1 cellular context compared by ENCODE assay signal in the genomic region with DNA sequence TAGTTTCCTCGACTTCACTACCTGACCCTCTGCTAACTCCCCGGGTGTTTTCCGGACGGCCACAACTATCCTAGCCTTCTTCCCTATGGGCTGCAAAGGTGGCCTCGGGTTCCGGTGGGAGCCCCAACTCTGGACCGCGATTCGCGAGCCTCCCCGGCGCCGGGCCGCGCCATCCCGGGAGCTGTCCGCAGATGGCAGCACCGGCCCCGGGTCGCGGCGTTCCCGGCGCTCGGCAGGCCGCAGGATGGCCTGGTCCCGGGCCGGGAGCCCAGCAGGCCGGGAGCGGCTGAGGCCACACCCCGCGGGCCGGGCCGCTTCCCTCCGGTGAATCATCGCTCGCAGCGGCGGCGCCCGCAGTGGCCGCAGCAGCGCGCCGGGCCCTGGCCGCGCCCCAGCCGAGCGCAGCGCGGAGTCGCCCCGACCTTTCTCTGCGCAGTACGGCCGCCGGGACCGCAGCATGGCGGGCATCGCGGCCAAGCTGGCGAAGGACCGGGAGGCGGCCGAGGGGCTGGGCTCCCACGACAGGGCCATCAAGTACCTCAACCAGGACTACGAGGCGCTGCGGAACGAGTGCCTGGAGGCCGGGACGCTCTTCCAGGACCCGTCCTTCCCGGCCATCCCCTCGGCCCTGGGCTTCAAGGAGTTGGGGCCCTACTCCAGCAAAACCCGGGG.
A peak's percentile ranks its signal among the peaks of the same experiment; 100 is the strongest.
TF ChIP-seq lines count a peak whose summit lies in the region.

A gene (plus strand): TSS at position 356 of the 672 bp plus-strand sequence. CDS start 102 bp downstream, at position 458.

TF ChIP-seq in HepG2, 621 proteins besides CTCF, POLR2A, EP300 and RAD21 (continued from another document and continues in another):
- TF ChIP-seq ATF7-NPFF (CRISPR knock-in tag; IDR thresholded peaks at IDR 0.05; ENCODE audit: low read depth) (peak; percentile 40; the same call in 1 of the 2 replicates), ARHGAP35 (CRISPR knock-in tag; IDR thresholded peaks at IDR 0.05; ENCODE audit: borderline replicate concordance) (no peak), ZNF558 (CRISPR knock-in tag; IDR thresholded peaks at IDR 0.05; ENCODE audit: borderline replicate concordance) (peak; percentile 71; the same call in 1 of the 2 replicates), EEA1 (CRISPR knock-in tag; IDR thresholded peaks at IDR 0.05; ENCODE audit: borderline replicate concordance) (no peak), MAF1 (CRISPR knock-in tag; IDR thresholded peaks at IDR 0.05; ENCODE audit: borderline replicate concordance) (no peak), ZNF607 (CRISPR knock-in tag; IDR thresholded peaks at IDR 0.05; ENCODE audit: borderline replicate concordance) (no peak), FOXA3 (CRISPR knock-in tag; IDR thresholded peaks at IDR 0.05) (peak; percentile 8; the same call in 1 of the 2 replicates), SIX4 (CRISPR knock-in tag; IDR thresholded peaks at IDR 0.05) (no peak), YEATS2 (CRISPR knock-in tag; IDR thresholded peaks at IDR 0.05; ENCODE audit: borderline replicate concordance) (no peak), ZNF543 (CRISPR knock-in tag; IDR thresholded peaks at IDR 0.05) (no peak), ZNF501 (CRISPR knock-in tag; IDR thresholded peaks at IDR 0.05) (no peak), ZNF713 (CRISPR knock-in tag; IDR thresholded peaks at IDR 0.05) (no peak), ZNF724P (CRISPR knock-in tag; IDR thresholded peaks at IDR 0.05; ENCODE audit: borderline replicate concordance) (no peak), FOXA1 (IDR thresholded peaks at IDR 0.05) (no peak), FOXA1 (CRISPR knock-in tag; IDR thresholded peaks at IDR 0.05) (no peak), HNRNPH1 (optimal IDR thresholded peaks at IDR 0.05; ENCODE audit: low read depth, low read length) (no peak), NCOA2 (CRISPR knock-in tag; IDR thresholded peaks at IDR 0.05) (no peak), ZNF652 (CRISPR knock-in tag; IDR thresholded peaks at IDR 0.05; ENCODE audit: borderline replicate concordance, low read depth) (no peak), JUND (CRISPR knock-in tag; IDR thresholded peaks at IDR 0.05) (0 out of 2 replicates have a peak, but pooled peaks have one; percentile 12), TOPORS (CRISPR knock-in tag; IDR thresholded peaks at IDR 0.05) (no peak), SCMH1 (CRISPR knock-in tag; IDR thresholded peaks at IDR 0.05; ENCODE audit: borderline replicate concordance) (no peak), ZNF547 (CRISPR knock-in tag; IDR thresholded peaks at IDR 0.05) (no peak), ZFP41 (CRISPR knock-in tag; IDR thresholded peaks at IDR 0.05; ENCODE audit: borderline replicate concordance) (no peak), HES4 (CRISPR knock-in tag; IDR thresholded peaks at IDR 0.05; ENCODE audit: borderline replicate concordance) (no peak), KLF16 (CRISPR knock-in tag; IDR thresholded peaks at IDR 0.05) (no peak), ZFX (CRISPR knock-in tag; IDR thresholded peaks at IDR 0.05; ENCODE audit: low read depth) (peak; percentile 86), U2AF2 (IDR thresholded peaks at IDR 0.05; ENCODE audit: low read depth, low read length) (no peak), RELA (CRISPR knock-in tag; IDR thresholded peaks at IDR 0.05) (no peak), MIER3 (CRISPR knock-in tag; IDR thresholded peaks at IDR 0.05; ENCODE audit: borderline replicate concordance) (no peak), TMF1 (CRISPR knock-in tag; IDR thresholded peaks at IDR 0.05; ENCODE audit: low read depth) (peak; percentile 41; the same call in 1 of the 2 replicates)
- TF ChIP-seq, protein P1, sequence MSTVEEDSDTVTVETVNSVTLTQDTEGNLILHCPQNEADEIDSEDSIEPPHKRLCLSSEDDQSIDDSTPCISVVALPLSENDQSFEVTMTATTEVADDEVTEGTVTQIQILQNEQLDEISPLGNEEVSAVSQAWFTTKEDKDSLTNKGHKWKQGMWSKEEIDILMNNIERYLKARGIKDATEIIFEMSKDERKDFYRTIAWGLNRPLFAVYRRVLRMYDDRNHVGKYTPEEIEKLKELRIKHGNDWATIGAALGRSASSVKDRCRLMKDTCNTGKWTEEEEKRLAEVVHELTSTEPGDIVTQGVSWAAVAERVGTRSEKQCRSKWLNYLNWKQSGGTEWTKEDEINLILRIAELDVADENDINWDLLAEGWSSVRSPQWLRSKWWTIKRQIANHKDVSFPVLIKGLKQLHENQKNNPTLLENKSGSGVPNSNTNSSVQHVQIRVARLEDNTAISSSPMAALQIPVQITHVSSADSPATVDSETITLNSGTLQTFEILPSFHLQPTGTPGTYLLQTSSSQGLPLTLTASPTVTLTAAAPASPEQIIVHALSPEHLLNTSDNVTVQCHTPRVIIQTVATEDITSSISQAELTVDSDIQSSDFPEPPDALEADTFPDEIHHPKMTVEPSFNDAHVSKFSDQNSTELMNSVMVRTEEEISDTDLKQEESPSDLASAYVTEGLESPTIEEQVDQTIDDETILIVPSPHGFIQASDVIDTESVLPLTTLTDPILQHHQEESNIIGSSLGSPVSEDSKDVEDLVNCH (CRISPR knock-in tag; IDR thresholded peaks at IDR 0.05), result no peak
- TF ChIP-seq, protein P2, sequence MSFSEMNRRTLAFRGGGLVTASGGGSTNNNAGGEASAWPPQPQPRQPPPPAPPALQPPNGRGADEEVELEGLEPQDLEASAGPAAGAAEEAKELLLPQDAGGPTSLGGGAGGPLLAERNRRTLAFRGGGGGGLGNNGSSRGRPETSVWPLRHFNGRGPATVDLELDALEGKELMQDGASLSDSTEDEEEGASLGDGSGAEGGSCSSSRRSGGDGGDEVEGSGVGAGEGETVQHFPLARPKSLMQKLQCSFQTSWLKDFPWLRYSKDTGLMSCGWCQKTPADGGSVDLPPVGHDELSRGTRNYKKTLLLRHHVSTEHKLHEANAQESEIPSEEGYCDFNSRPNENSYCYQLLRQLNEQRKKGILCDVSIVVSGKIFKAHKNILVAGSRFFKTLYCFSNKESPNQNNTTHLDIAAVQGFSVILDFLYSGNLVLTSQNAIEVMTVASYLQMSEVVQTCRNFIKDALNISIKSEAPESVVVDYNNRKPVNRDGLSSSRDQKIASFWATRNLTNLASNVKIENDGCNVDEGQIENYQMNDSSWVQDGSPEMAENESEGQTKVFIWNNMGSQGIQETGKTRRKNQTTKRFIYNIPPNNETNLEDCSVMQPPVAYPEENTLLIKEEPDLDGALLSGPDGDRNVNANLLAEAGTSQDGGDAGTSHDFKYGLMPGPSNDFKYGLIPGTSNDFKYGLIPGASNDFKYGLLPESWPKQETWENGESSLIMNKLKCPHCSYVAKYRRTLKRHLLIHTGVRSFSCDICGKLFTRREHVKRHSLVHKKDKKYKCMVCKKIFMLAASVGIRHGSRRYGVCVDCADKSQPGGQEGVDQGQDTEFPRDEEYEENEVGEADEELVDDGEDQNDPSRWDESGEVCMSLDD (CRISPR knock-in tag; IDR thresholded peaks at IDR 0.05; ENCODE audit: borderline replicate concordance), result no peak
- TF ChIP-seq, protein P3, sequence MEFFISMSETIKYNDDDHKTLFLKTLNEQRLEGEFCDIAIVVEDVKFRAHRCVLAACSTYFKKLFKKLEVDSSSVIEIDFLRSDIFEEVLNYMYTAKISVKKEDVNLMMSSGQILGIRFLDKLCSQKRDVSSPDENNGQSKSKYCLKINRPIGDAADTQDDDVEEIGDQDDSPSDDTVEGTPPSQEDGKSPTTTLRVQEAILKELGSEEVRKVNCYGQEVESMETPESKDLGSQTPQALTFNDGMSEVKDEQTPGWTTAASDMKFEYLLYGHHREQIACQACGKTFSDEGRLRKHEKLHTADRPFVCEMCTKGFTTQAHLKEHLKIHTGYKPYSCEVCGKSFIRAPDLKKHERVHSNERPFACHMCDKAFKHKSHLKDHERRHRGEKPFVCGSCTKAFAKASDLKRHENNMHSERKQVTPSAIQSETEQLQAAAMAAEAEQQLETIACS (CRISPR knock-in tag; IDR thresholded peaks at IDR 0.05), result no peak
- TF ChIP-seq, protein P4, sequence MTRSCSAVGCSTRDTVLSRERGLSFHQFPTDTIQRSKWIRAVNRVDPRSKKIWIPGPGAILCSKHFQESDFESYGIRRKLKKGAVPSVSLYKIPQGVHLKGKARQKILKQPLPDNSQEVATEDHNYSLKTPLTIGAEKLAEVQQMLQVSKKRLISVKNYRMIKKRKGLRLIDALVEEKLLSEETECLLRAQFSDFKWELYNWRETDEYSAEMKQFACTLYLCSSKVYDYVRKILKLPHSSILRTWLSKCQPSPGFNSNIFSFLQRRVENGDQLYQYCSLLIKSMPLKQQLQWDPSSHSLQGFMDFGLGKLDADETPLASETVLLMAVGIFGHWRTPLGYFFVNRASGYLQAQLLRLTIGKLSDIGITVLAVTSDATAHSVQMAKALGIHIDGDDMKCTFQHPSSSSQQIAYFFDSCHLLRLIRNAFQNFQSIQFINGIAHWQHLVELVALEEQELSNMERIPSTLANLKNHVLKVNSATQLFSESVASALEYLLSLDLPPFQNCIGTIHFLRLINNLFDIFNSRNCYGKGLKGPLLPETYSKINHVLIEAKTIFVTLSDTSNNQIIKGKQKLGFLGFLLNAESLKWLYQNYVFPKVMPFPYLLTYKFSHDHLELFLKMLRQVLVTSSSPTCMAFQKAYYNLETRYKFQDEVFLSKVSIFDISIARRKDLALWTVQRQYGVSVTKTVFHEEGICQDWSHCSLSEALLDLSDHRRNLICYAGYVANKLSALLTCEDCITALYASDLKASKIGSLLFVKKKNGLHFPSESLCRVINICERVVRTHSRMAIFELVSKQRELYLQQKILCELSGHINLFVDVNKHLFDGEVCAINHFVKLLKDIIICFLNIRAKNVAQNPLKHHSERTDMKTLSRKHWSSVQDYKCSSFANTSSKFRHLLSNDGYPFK (CRISPR knock-in tag; IDR thresholded peaks at IDR 0.05; ENCODE audit: borderline replicate concordance), result no peak
- TF ChIP-seq, protein P5, sequence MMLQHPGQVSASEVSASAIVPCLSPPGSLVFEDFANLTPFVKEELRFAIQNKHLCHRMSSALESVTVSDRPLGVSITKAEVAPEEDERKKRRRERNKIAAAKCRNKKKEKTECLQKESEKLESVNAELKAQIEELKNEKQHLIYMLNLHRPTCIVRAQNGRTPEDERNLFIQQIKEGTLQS (CRISPR knock-in tag; IDR thresholded peaks at IDR 0.05), result peak; percentile 3; the same call in 1 of the 2 replicates
- TF ChIP-seq, protein P6, sequence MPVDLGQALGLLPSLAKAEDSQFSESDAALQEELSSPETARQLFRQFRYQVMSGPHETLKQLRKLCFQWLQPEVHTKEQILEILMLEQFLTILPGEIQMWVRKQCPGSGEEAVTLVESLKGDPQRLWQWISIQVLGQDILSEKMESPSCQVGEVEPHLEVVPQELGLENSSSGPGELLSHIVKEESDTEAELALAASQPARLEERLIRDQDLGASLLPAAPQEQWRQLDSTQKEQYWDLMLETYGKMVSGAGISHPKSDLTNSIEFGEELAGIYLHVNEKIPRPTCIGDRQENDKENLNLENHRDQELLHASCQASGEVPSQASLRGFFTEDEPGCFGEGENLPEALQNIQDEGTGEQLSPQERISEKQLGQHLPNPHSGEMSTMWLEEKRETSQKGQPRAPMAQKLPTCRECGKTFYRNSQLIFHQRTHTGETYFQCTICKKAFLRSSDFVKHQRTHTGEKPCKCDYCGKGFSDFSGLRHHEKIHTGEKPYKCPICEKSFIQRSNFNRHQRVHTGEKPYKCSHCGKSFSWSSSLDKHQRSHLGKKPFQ (CRISPR knock-in tag; IDR thresholded peaks at IDR 0.05; ENCODE audit: insufficient replicate concordance), result no peak
- TF ChIP-seq, protein P7, sequence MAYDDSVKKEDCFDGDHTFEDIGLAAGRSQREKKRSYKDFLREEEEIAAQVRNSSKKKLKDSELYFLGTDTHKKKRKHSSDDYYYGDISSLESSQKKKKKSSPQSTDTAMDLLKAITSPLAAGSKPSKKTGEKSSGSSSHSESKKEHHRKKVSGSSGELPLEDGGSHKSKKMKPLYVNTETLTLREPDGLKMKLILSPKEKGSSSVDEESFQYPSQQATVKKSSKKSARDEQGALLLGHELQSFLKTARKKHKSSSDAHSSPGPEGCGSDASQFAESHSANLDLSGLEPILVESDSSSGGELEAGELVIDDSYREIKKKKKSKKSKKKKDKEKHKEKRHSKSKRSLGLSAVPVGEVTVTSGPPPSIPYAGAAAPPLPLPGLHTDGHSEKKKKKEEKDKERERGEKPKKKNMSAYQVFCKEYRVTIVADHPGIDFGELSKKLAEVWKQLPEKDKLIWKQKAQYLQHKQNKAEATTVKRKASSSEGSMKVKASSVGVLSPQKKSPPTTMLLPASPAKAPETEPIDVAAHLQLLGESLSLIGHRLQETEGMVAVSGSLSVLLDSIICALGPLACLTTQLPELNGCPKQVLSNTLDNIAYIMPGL (CRISPR knock-in tag; IDR thresholded peaks at IDR 0.05; ENCODE audit: borderline replicate concordance in 1 of 2, low read depth in 1 of 2), result peak; percentile 47 to 64; a peak in 3 of 4 replicates
- TF ChIP-seq, protein P8, sequence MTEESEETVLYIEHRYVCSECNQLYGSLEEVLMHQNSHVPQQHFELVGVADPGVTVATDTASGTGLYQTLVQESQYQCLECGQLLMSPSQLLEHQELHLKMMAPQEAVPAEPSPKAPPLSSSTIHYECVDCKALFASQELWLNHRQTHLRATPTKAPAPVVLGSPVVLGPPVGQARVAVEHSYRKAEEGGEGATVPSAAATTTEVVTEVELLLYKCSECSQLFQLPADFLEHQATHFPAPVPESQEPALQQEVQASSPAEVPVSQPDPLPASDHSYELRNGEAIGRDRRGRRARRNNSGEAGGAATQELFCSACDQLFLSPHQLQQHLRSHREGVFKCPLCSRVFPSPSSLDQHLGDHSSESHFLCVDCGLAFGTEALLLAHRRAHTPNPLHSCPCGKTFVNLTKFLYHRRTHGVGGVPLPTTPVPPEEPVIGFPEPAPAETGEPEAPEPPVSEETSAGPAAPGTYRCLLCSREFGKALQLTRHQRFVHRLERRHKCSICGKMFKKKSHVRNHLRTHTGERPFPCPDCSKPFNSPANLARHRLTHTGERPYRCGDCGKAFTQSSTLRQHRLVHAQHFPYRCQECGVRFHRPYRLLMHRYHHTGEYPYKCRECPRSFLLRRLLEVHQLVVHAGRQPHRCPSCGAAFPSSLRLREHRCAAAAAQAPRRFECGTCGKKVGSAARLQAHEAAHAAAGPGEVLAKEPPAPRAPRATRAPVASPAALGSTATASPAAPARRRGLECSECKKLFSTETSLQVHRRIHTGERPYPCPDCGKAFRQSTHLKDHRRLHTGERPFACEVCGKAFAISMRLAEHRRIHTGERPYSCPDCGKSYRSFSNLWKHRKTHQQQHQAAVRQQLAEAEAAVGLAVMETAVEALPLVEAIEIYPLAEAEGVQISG (CRISPR knock-in tag; IDR thresholded peaks at IDR 0.05), result peak; percentile 18; the same call in 1 of the 2 replicates
- TF ChIP-seq, protein P9, sequence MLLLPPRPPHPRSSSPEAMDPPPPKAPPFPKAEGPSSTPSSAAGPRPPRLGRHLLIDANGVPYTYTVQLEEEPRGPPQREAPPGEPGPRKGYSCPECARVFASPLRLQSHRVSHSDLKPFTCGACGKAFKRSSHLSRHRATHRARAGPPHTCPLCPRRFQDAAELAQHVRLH (CRISPR knock-in tag; IDR thresholded peaks at IDR 0.05; ENCODE audit: borderline replicate concordance, low read depth), result peak; percentile 3; the same call in 1 of the 2 replicates
- TF ChIP-seq, protein P10, sequence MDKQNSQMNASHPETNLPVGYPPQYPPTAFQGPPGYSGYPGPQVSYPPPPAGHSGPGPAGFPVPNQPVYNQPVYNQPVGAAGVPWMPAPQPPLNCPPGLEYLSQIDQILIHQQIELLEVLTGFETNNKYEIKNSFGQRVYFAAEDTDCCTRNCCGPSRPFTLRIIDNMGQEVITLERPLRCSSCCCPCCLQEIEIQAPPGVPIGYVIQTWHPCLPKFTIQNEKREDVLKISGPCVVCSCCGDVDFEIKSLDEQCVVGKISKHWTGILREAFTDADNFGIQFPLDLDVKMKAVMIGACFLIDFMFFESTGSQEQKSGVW (CRISPR knock-in tag; IDR thresholded peaks at IDR 0.05; ENCODE audit: borderline replicate concordance), result no peak
